Comparison of ENCODE assay signal across 1 cellular context in the genomic region with DNA sequence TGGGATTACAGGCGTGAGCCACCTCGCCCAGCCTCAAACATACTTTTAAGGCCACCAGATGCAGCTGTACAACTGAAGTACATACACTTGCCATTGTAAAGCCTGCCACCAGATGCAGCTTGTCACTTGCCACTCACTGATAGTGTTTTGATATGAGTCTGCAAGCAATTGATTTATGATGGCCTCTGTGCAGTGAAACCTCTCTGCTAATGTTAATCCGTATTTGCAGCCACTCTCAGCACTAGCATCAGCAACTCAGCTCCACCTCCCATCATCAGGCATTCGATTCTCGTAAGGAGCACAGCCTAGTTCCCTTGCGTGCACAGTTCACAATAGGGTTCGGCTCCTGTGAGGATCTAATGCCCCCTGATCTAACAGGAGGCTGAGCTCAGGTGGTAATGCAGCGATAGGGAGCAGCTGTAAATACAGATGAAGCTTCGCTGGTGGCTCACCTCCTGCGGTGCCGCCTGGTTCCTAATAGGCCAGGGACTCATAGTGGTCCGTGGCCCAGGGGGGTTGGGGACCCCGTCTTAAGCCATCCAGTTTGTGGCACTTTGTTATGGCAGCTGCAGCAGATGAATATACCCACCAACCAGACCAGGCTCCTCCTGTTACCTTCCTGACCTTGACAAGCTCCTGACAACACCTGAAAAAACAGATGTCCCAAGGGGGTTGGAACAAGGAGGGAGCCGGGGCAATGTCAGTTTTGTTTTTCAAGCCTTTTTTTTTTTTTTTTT.
TF ChIP-seq lines count a peak whose summit lies in the region.

No MANE protein-coding gene starts in this region.

TF ChIP-seq in IMR-90, 13 proteins besides CTCF, POLR2A, EP300 and RAD21:
- no peak for TF ChIP-seq MAZ (IDR thresholded peaks at IDR 0.05; ENCODE audit: borderline replicate concordance, low read depth, low read length)
